17 cellular contexts compared by ENCODE assay signal in the genomic region with DNA sequence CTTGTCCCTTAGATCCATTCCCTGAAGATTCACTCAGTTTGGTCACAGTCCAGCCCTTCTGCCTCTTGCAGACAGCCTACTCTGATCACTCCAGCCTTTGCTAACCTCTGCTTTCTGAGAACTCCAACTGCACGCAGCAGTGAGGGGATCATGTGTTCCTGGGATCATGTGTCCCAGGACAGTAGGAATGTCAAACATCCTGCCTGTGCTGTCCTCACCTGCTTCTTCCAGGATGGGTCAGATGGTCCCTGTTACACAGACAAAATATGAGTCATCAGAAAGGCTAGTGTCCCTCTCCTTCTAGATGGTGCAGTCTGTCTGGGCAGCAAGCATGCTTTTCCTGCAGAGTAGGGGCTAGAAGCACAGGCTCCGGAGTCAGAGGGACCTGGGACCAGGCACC. TPM values are rescaled to one million over a fixed set of nuclear protein-coding genes. Genes with fewer than 3 reads are reported as not detected.
"Had no signal": no experiment of that assay in that cellular context is flagged by ENCODE, and none has a peak within 500 bp of the region (broad histone marks: within the 10 kb centered on the region; RNA-seq: fewer than 3 reads in every experiment).

No MANE protein-coding gene starts in this region.

- H3K36me3 ChIP-seq: adrenal gland, esophagus squamous epithelium, heart left ventricle, left lung, transverse colon had no signal

- DNase-seq: activated CD4-positive, alpha-beta T cell treated with anti-CD3 and anti-CD28 coated beads, Interleukin-2, amount 50 U/mL, for 1 hour; activated T-cell treated with anti-CD3 and anti-CD28 coated beads, Interleukin-2, amount 50 U/mL, for 1 hour; adrenal gland; esophagus squamous epithelium; kidney; left lung; naive thymus-derived CD4-positive, alpha-beta T cell; stimulated activated CD4-positive, alpha-beta T cell treated with anti-CD3 and anti-CD28 coated beads, Interleukin-1b, Interleukin-23, amount 100 ng/mL, for 48 hours; transverse colon had no signal

- H3K27ac ChIP-seq: adrenal gland, esophagus squamous epithelium, heart left ventricle, left lung, transverse colon, VCaP had no signal

- H3K4me3 ChIP-seq: adrenal gland, esophagus squamous epithelium, heart left ventricle, left lung, lung, transverse colon had no signal

- H3K9me3 ChIP-seq: adrenal gland, esophagus squamous epithelium, heart left ventricle, left lung, transverse colon had no signal

- H3K4me1 ChIP-seq: adrenal gland, left lung, transverse colon had no signal

RNA-seq across cellular contexts. Expression of a gene that starts 20.2 kb away (rescaled TPM):
- total RNA-seq: activated naive CD4-positive, alpha-beta T cell treated with anti-CD3 and anti-CD28 coated beads, Interleukin-2, amount 50 U/mL, for 72 hours; activated T-helper 17 cell treated with anti-CD3 and anti-CD28 coated beads, Interleukin-2, amount 50 U/mL, for 72 hours; adrenal gland; astrocyte; lung; naive thymus-derived CD4-positive, alpha-beta T cell; neural crest cell; T-helper 2 cell treated with Interferon-gamma antibody and Interleukin-4, amounts not matched to agents 100 ng/mL and 5 ng/mL, for 36 hours had no signal
